Comparison of ENCODE assay signal across 24 cellular contexts in the genomic region with DNA sequence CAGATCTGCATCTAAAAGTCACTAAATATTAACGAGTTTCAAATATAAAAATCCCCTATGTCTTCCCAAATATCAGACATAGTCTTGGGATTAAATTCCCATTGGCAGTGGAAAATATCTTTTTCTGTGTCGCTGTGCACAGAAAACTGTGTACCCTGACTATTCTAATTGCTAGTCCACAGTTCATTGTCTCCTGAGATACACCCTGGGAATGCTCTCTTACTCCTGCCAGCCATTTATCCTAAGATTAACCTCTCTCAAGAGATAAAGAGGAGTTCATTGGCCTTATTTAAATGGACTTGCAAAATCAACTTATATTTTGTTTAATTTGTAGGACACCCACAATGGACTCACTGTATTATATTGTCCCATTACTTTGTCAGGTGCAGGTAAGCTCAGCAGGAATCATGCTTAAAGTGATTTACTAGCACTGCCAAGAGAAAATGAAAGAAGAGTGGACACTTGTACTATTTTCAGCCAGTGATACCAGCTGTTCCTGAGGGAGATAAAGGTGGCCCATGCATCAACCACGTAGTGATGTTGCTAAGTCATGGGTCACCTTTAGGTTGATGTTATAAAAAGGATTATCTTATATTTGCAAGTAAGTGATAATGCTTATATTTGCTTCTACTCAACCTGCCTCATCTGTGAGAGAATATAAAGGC.
"Had no signal": no experiment of that assay in that cellular context is flagged by ENCODE, and none has a peak within 500 bp of the region (broad histone marks: within the 10 kb centered on the region; RNA-seq: fewer than 3 reads in every experiment).

No MANE protein-coding gene starts in this region.

- ATAC-seq: activated naive CD8-positive, alpha-beta T cell treated with anti-CD3 and anti-CD28 coated beads, Interleukin-2, amount 50 U/mL, for 24 hours; activated T-cell treated with anti-CD3 and anti-CD28 coated beads, Interleukin-2, amount 50 U/mL, for 4 hours; activated T-helper 17 cell treated with anti-CD3 and anti-CD28 coated beads, Interleukin-2, amount 50 U/mL, for 72 hours; effector memory CD8-positive, alpha-beta T cell; gastrocnemius medialis; pancreas; sciatic nerve; stimulated activated effector memory CD8-positive, alpha-beta T cell treated with anti-CD3 and anti-CD28 coated beads, Interleukin-12 subunit alpha, Interleukin-12 subunit beta, amount 100 ng/mL, for 72 hours had no signal

- DNase-seq: activated CD4-positive, alpha-beta memory T cell treated with anti-CD3 and anti-CD28 coated beads, Interleukin-2, amount 10 ng/mL, durations not matched to agents 7 days and 5 days; activated CD4-positive, alpha-beta T cell treated with anti-CD3 and anti-CD28 coated beads for 1 hour; activated CD4-positive, alpha-beta T cell treated with anti-CD3 and anti-CD28 coated beads, Interleukin-2, amount 10 ng/mL, durations not matched to agents 7 days and 5 days; activated CD8-positive, alpha-beta memory T cell treated with anti-CD3 and anti-CD28 coated beads, Interleukin-2, amount 50 U/mL, for 48 hours; activated naive CD8-positive, alpha-beta T cell treated with anti-CD3 and anti-CD28 coated beads, Interleukin-2, amount 50 U/mL, for 24 hours; activated T-cell treated with anti-CD3 and anti-CD28 coated beads, Interleukin-2, amount 50 U/mL, for 4 hours; amygdala; caudate nucleus; cortex of kidney; effector memory CD8-positive, alpha-beta T cell; erythroblast; gastrocnemius medialis; glutamatergic neuron; islet precursor cell; mammary epithelial cell; naive B cell; nucleus accumbens; pancreas; retina; stimulated activated CD4-positive, alpha-beta T cell treated with anti-CD3 and anti-CD28 coated beads, Interleukin-4, amount 100 ng/mL, for 24 hours; trophoblast cell had no signal
